15 cellular contexts compared by ENCODE assay signal in genomic region chr7:30829476-30829875, GRCh38. TPM values are rescaled to one million over a fixed set of nuclear protein-coding genes. Genes with fewer than 3 reads are reported as not detected.
DNase-seq lines count a peak whose midpoint lies in the region; ATAC-seq and TF ChIP-seq lines count a peak whose summit lies in the region.
"Had no signal": no experiment of that assay in that cellular context is flagged by ENCODE, and none has a peak within 500 bp of the region (broad histone marks: within the 10 kb centered on the region; RNA-seq: fewer than 3 reads in every experiment).

No MANE protein-coding gene starts in this region.

- CTCF ChIA-PET in CD4-positive, alpha-beta T cell (lab: Charles Lee): interaction anchor here (1.1 to 1.4 kb wide), 2 partner anchors 10 to 12 kb away, joined by 3 to 4 read pairs; no protein-coding TSS in a partner anchor

- no peak for DNase-seq in CD4-positive, alpha-beta T cell
- DNase-seq in D341Med (ENCODE audit: low spot score) (peak; percentile 3), left lung (no peak), putamen (ENCODE audit: low spot score) (peak; percentile 66), NCI-H1694 (lab: John Stamatoyannopoulos, UW) (no peak)
- DNase-seq in activated CD4-positive, CD25-positive, alpha-beta regulatory T cell (lab: John Stamatoyannopoulos, UW): no peak
- DNase-seq: C1 segment of cervical spinal cord; CD4-positive, alpha-beta memory T cell; COR-L47; DND-41; GDM1 had no signal

- H3K27ac Mint-ChIP-seq in CD4-positive, alpha-beta T cell: peak overlapping the region; percentile 62
- H3K27ac Mint-ChIP-seq: B cell had no signal

- no peak for TF ChIP-seq CTCF in CD4-positive, alpha-beta T cell (IDR thresholded peaks at IDR 0.05)
- TF ChIP-seq CTCF in left lung (IDR thresholded peaks at IDR 0.05): no peak

- intact Hi-C loops in CD4-positive, alpha-beta T cell (cut with DNase I, micrococcal nuclease): no loop called here
- intact Hi-C loops in left lung (cut with DNase I): no loop called here

- no peak overlapping the region for H3K4me3 Mint-ChIP-seq in CD4-positive, alpha-beta T cell
- H3K4me3 Mint-ChIP-seq: B cell; CD4-positive, alpha-beta memory T cell had no signal

- no peak overlapping the region for H3K27ac ChIP-seq in CD4-positive, alpha-beta T cell (ENCODE audit: low read depth, low read length)
- H3K27ac ChIP-seq in left lung: no peak overlapping the region

- no peaks in the 10 kb centered on the region for H3K27me3 Mint-ChIP-seq in CD4-positive, alpha-beta T cell

- H3K4me3 ChIP-seq in left lung: no peak overlapping the region

- H3K9me3 ChIP-seq in CD4-positive, alpha-beta T cell (ENCODE audit: control insufficient read depth, low read length): no peaks in the 10 kb centered on the region
- peaks cover 0 to 25% of the 10 kb centered on the region in 2 donors for H3K9me3 ChIP-seq in left lung

- peaks cover 5% of the 10 kb centered on the region for H3K9me3 Mint-ChIP-seq in CD4-positive, alpha-beta T cell

- POLR2A ChIA-PET in CD4-positive, alpha-beta T cell (lab: Charles Lee): no interaction called here

- no peaks in the 10 kb centered on the region for H3K27me3 ChIP-seq in CD4-positive, alpha-beta T cell (ENCODE audit: control insufficient read depth, insufficient read depth, low read length)
- H3K27me3 ChIP-seq in left lung: no peaks in the 10 kb centered on the region

- H3K36me3 ChIP-seq in left lung: peaks cover 0 to 11% of the 10 kb centered on the region in 2 donors

- H3K36me3 Mint-ChIP-seq in CD4-positive, alpha-beta T cell (ENCODE audit: low read depth): peaks cover 10% of the 10 kb centered on the region

- H3K4me1 ChIP-seq in left lung: no peaks in the 10 kb centered on the region

- ATAC-seq in CD4-positive, alpha-beta T cell (ENCODE audit: poor library complexity): no peak
- ATAC-seq in left lung (peak; percentile 27), GM19397 (IDR thresholded peaks at IDR 0.05; ENCODE audit: unreplicated experiment) (no peak)
- ATAC-seq: HCT116, HepG2 had no signal

- peaks cover 16% of the 10 kb centered on the region for H3K4me1 Mint-ChIP-seq in CD4-positive, alpha-beta T cell (ENCODE audit: low read depth)
- H3K4me1 Mint-ChIP-seq: B cell; CD4-positive, alpha-beta memory T cell had no signal

RNA-seq across cellular contexts. Expression of gene MINDY4, which starts 58.3 kb away (rescaled TPM):
- under 1 TPM; 0.36 to 0.60 TPM for total RNA-seq in CD4-positive, alpha-beta T cell
- total RNA-seq in left lung: 1 to 10 TPM; 8.0 to 9.4 TPM
- total RNA-seq: HepG2 had no signal

Comparison
In these comparisons a context has a peak if more than half of its experiments do, and no peak if none do; other contexts are left out.
1. DNase-seq: peak in D341Med (single experiment) and putamen (single experiment); none in CD4-positive, alpha-beta T cell (0 of 10), left lung (0 of 2), activated CD4-positive, CD25-positive, alpha-beta regulatory T cell (0 of 4) and NCI-H1694 (single experiment).
2. RNA of gene MINDY4, which starts 58.3 kb away (total RNA-seq): 8.0 to 9.4 TPM in left lung; 0.36 to 0.60 TPM in CD4-positive, alpha-beta T cell; every median in the first group is over 4 times any median in the second.